ENCODE assay signal across 24 cellular contexts in the genomic region with DNA sequence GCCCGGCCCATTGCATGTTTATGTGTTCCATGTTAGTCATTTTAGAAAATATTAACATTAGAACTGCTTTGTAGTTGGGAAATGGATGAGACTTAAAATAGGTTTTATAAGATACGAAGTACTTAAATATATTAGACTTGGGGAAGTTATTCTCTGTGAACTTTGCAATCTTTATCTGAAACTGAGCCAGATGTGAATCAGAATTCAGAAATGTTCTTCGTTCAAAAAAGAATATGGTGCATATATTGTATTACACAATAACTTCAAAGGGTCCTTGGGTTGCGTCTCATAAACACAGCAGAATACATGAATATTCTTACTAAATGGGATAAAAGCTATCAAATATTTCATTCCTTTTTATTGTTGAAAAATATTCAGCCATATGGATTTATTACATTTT. TPM values are rescaled to one million over a fixed set of nuclear protein-coding genes. Genes with fewer than 3 reads are reported as not detected.
DNase-seq lines count a peak whose midpoint lies in the region; ATAC-seq, FAIRE-seq and TF ChIP-seq lines count a peak whose summit lies in the region.
"Had no signal": no experiment of that assay in that cellular context is flagged by ENCODE, and none has a peak within 500 bp of the region (broad histone marks: within the 10 kb centered on the region; RNA-seq: fewer than 3 reads in every experiment).

No MANE protein-coding gene starts in this region.

- no peak for TF ChIP-seq EP300 in GM12878 (IDR thresholded peaks at IDR 0.05; ENCODE audit: borderline replicate concordance in 1 of 2, control insufficient read depth in 1 of 2, low read depth in 2 of 2, low read length in 2 of 2)

- no peaks in the 10 kb centered on the region for H3K27me3 ChIP-seq in CD4-positive, alpha-beta T cell (ENCODE audit: control insufficient read depth, insufficient read depth, low read length)
- H3K27me3 ChIP-seq in GM12878 (replicated peaks in 1 of 2; ENCODE audit: control insufficient read depth in 2 of 2, insufficient read depth in 2 of 2, low read length in 1 of 2), result no peaks in the 10 kb centered on the region
- H3K27me3 ChIP-seq: heart left ventricle, Peyer's patch, transverse colon had no signal

- H3K9ac ChIP-seq in GM12878 (ENCODE audit: control insufficient read depth, insufficient read depth, low read length), result no peak overlapping the region

- SMC1A ChIA-PET in GM12878 (lab: Charles Lee; ENCODE audit: uncharacterized antibody, unreplicated experiment), result interaction anchor here (1.0 to 2.4 kb wide), 9 partner anchors 9 to 46 kb away, joined by 3 to 13 read pairs (median 5); a partner anchor contains a TSS

- H3K27me3 Mint-ChIP-seq in CD4-positive, alpha-beta T cell, result no peaks in the 10 kb centered on the region
- H3K27me3 Mint-ChIP-seq: progenitor cell of endocrine pancreas had no signal

- no peak overlapping the region for H3K4me2 ChIP-seq in GM12878 (ENCODE audit: control insufficient read depth, insufficient read depth)

- peaks cover 8% of the 10 kb centered on the region for H3K36me3 Mint-ChIP-seq in CD4-positive, alpha-beta T cell (ENCODE audit: low read depth)

- peak overlapping the region; percentile 18 for H3K27ac Mint-ChIP-seq in CD4-positive, alpha-beta T cell
- H3K27ac Mint-ChIP-seq: progenitor cell of endocrine pancreas had no signal

- TF ChIP-seq CTCF in CD4-positive, alpha-beta T cell (IDR thresholded peaks at IDR 0.05), result no peak
- TF ChIP-seq CTCF in GM12878 (IDR thresholded peaks at IDR 0.05 in 2 of 3, conservative IDR thresholded peaks at IDR 0.05 in 1 of 3; ENCODE audit: control insufficient read depth in 2 of 3, extremely low read depth in 1 of 3, insufficient read depth in 1 of 3, low read depth in 3 of 3, low read length in 3 of 3) (no peak), foreskin fibroblast (IDR thresholded peaks at IDR 0.05; ENCODE audit: low read depth, low read length) (no peak), lower leg skin (IDR thresholded peaks at IDR 0.05) (no peak)

- no peak for FAIRE-seq in GM12878 (lab: Jason Lieb, UNC)
- FAIRE-seq: H1 had no signal

- CTCF ChIA-PET in CD4-positive, alpha-beta T cell (lab: Charles Lee), result no interaction called here
- CTCF ChIA-PET in GM12878 (lab: Yijun Ruan, JAX), result interaction anchor here (1.0 to 1.5 kb wide), 2 partner anchors 10 to 42 kb away, joined by 4 to 5 read pairs; no protein-coding TSS in a partner anchor

- TF ChIP-seq POLR2A in GM12878 (IDR thresholded peaks at IDR 0.05; ENCODE audit: low read depth, low read length), result no peak
- no peak for TF ChIP-seq POLR2A in lower leg skin (IDR thresholded peaks at IDR 0.05)

- H3K4me1 Mint-ChIP-seq in CD4-positive, alpha-beta T cell (ENCODE audit: low read depth), result peaks cover 72% of the 10 kb centered on the region

- peaks cover 36% of the 10 kb centered on the region for H3K4me1 ChIP-seq in GM12878 (ENCODE audit: control insufficient read depth, insufficient read depth, low read length)
- H3K4me1 ChIP-seq: Peyer's patch had no signal

- no peak for DNase-seq in CD4-positive, alpha-beta T cell
- DNase-seq in HCEC 1CT, result peak; percentile 73
- DNase-seq in GM12878 (ENCODE audit: low read depth, low spot score), result no peak
- peak; percentile 10 to 39 for DNase-seq in foreskin fibroblast
- DNase-seq in lower leg skin (ENCODE audit: low spot score in 2 of 2), result no peak
- DNase-seq in NCI-H2107 treated with DMSO at 0.1 percent for 48 hours (lab: John Stamatoyannopoulos, UW; ENCODE audit: unreplicated experiment), result no peak
- DNase-seq: anterior cingulate cortex; DMS53; heart left ventricle; Kasumi-1; mucosa of descending colon; NCI-H1105; NCI-H2029 treated with DMSO at 0.1 percent for 48 hours; NCI-H446 treated with DMSO at 0.1 percent for 48 hours; Peyer's patch; stimulated activated CD4-positive, alpha-beta T cell treated with anti-CD3 and anti-CD28 coated beads, Interleukin-2, amount 100 ng/mL, for 24 hours; stimulated activated naive CD4-positive, alpha-beta T cell treated with Interleukin-2 at 50 U/mL for 16 hours; transverse colon had no signal

- H4K20me1 ChIP-seq in GM12878 (ENCODE audit: control insufficient read depth, insufficient read depth), result no peaks in the 10 kb centered on the region

- BruUV-seq in GM12878 (replicated peaks; lab: Mats Ljungman, UMichigan), result no TSS peak

- in situ Hi-C loops in GM12878 (cut with MboI), result no loop called here

- no peaks in the 10 kb centered on the region for H3K9me3 Mint-ChIP-seq in CD4-positive, alpha-beta T cell

- 95% methylated on average over 4 of the region's 4 CpGs for WGBS in GM12878 (ENCODE audit: insufficient coverage, insufficient replicate concordance, low lambda C conversion rate, missing lambda C conversion rate)
- WGBS in lower leg skin, 2 donors, result 83 to 86% methylated on average over 4 of the region's 4 CpGs

- H3K27ac ChIP-seq in CD4-positive, alpha-beta T cell (ENCODE audit: low read depth, low read length), result no peak overlapping the region
- H3K27ac ChIP-seq in GM12878 (ENCODE audit: control insufficient read depth, insufficient read depth), result peak overlapping the region; percentile 38; the same call in 1 of the 2 replicates
- H3K27ac ChIP-seq: heart left ventricle, Peyer's patch, SK-N-MC, skin epidermis, transverse colon had no signal

- H3K9me3 ChIP-seq in CD4-positive, alpha-beta T cell (ENCODE audit: control insufficient read depth, low read length), result no peaks in the 10 kb centered on the region
- H3K9me3 ChIP-seq in GM12878 (replicated peaks; ENCODE audit: control insufficient read depth, insufficient read depth, low read length), result no peaks in the 10 kb centered on the region
- H3K9me3 ChIP-seq: heart left ventricle, mucosa of descending colon, Peyer's patch, transverse colon had no signal

- H3K4me3 ChIP-seq in GM12878 (no peak overlapping the region), foreskin fibroblast (ENCODE audit: low read depth in 1 of 2, low read length in 2 of 2) (no peak overlapping the region), lower leg skin (ENCODE audit: low read depth, poor library complexity, severe bottlenecking) (no peak overlapping the region)
- H3K4me3 ChIP-seq: heart left ventricle, mucosa of descending colon, Peyer's patch, SK-N-MC, skin epidermis, transverse colon had no signal

- TF ChIP-seq RAD21 in GM12878 (IDR thresholded peaks at IDR 0.05; ENCODE audit: insufficient read depth, low read depth, low read length), result no peak

- intact Hi-C loops in CD4-positive, alpha-beta T cell (cut with DNase I, micrococcal nuclease), result no loop called here
- intact Hi-C loops in GM12878 (cut with micrococcal nuclease; ENCODE audit: unreplicated experiment) (no loop called here), lower leg skin (cut with DNase I; ENCODE audit: low total_unique reads) (no loop called here)

- peaks cover 91% of the 10 kb centered on the region for H3K79me2 ChIP-seq in GM12878 (ENCODE audit: control insufficient read depth, insufficient read depth, low read length)

- RAD21 ChIA-PET in GM12878 (lab: Charles Lee; ENCODE audit: unreplicated experiment), result interaction anchor here (1.3 to 1.8 kb wide), 5 partner anchors 9 to 46 kb away, joined by 3 to 7 read pairs (median 4); no protein-coding TSS in a partner anchor

- H3K4me3 Mint-ChIP-seq in CD4-positive, alpha-beta T cell, result no peak overlapping the region

- no peak for ATAC-seq in CD4-positive, alpha-beta T cell (ENCODE audit: poor library complexity)
- no peak for ATAC-seq in GM12878
- ATAC-seq in HG02678 (IDR thresholded peaks at IDR 0.05; ENCODE audit: unreplicated experiment), result no peak
- ATAC-seq: heart left ventricle, left lobe of liver, mucosa of descending colon had no signal

- H2AFZ ChIP-seq in GM12878 (ENCODE audit: control insufficient read depth, low read depth, low read length), result no peak overlapping the region

- peaks cover 0 to 4% of the 10 kb centered on the region in 2 experiments; a peak in 3 of 4 replicates for H3K36me3 ChIP-seq in GM12878 (ENCODE audit: control insufficient read depth in 2 of 2, insufficient read depth in 2 of 2, low read length in 1 of 2)
- H3K36me3 ChIP-seq: Peyer's patch, transverse colon had no signal

- POLR2A ChIA-PET in CD4-positive, alpha-beta T cell (lab: Charles Lee), result no interaction called here
- POLR2A ChIA-PET in GM12878 (lab: Charles Lee), result interaction anchor here (1.0 to 2.0 kb wide), 6 partner anchors 16 to 1708 kb away, joined by 3 to 12 read pairs (median 4); no protein-coding TSS in a partner anchor

TF ChIP-seq in GM12878, 131 proteins besides CTCF, POLR2A, EP300 and RAD21:
- TF ChIP-seq SMAD5 (IDR thresholded peaks at IDR 0.05; ENCODE audit: low read depth), result no peak
- no peak for TF ChIP-seq TBL1XR1 (IDR thresholded peaks at IDR 0.05; ENCODE audit: low read depth, low read length)

RNA-seq across cellular contexts. Expression of a gene that starts 43.1 kb away (rescaled TPM):
- 10 to 100 TPM; 81.5 to 82.5 TPM for total RNA-seq in CD4-positive, alpha-beta T cell
- total RNA-seq in GM12878 (2013; cell fraction: nucleolus; rRNA removed), result 680 and 686 TPM in 2 replicates
- total RNA-seq in GM12878 (2014; rRNA removed), result 25.8 and 28.0 TPM in 2 replicates
- total RNA-seq in GM12878 (2014; rRNA removed; fragmentation: Illumina TruSeq; extraction: Trizol), result 31.5 and 37.5 TPM in 2 replicates
- total RNA-seq in GM12878 (2021), result 31.1 and 33.9 TPM in 2 replicates
- 12.6 TPM for polyA plus RNA-seq in GM12878 (2011; ENCODE audit: low read depth)
- 57.6 and 100 TPM in 2 replicates for polyA plus RNA-seq in GM12878 (2011; rRNA removed)
- 17.6 and 19.9 TPM in 2 replicates for polyA plus RNA-seq in GM12878 (2011; cell fraction: cytosol; rRNA removed)
- polyA plus RNA-seq in GM12878 (2011; cell fraction: nucleus; rRNA removed), result 81.7 and 133 TPM in 2 replicates
- polyA plus RNA-seq in GM12878 (2012), result 23.8 and 26.1 TPM in 2 replicates
- 31.3 and 43.0 TPM in 2 replicates for polyA plus RNA-seq in GM12878 (2014; fragmentation: Illumina TruSeq; extraction: Trizol)
- polyA plus RNA-seq in GM12878 (2014; fragmentation: Nextera tagmentation; extraction: Ambion mirVana), result 10 to 100 TPM; 11.1 to 20.9 TPM
- 11.1 and 14.2 TPM in 2 replicates for polyA plus RNA-seq in GM12878 (2014; rRNA removed)
- 10 to 100 TPM; 29.8 to 31.8 TPM for polyA plus RNA-seq in GM12878 (2016; fragmentation: Nextera tagmentation; extraction: Ambion mirVana)
- 145 and 162 TPM in 2 replicates for polyA minus RNA-seq in GM12878 (2011; rRNA and poly(A)+ RNA removed)
- polyA minus RNA-seq in GM12878 (2011; cell fraction: cytosol; rRNA and poly(A)+ RNA removed), result 35.1 and 39.8 TPM in 2 replicates
- polyA minus RNA-seq in GM12878 (2011; cell fraction: nucleus; rRNA and poly(A)+ RNA removed), result 245 and 377 TPM in 2 replicates
- total RNA-seq in lower leg skin, result 10 to 100 TPM; 28.5 to 46.8 (median 36.9) TPM

Comparison
In these comparisons a context has a peak if more than half of its experiments do, and no peak if none do; other contexts are left out.
1. DNase-seq: peak in HCEC 1CT (single experiment) and foreskin fibroblast (2 of 2); none in CD4-positive, alpha-beta T cell (0 of 10), GM12878 (single experiment), lower leg skin (0 of 2) and NCI-H2107 treated with DMSO at 0.1 percent for 48 hours (single experiment).